Comparison of ENCODE assay signal across 13 cellular contexts in genomic region chr1:160410412-160411005, GRCh38. TPM values are rescaled to one million over a fixed set of nuclear protein-coding genes. Genes with fewer than 3 reads are reported as not detected.
A peak's percentile ranks its signal among the peaks of the same experiment; 100 is the strongest.
DNase-seq lines count a peak whose midpoint lies in the region; ATAC-seq and TF ChIP-seq lines count a peak whose summit lies in the region.
"Had no signal": no experiment of that assay in that cellular context is flagged by ENCODE, and none has a peak within 500 bp of the region (broad histone marks: within the 10 kb centered on the region; RNA-seq: fewer than 3 reads in every experiment).

No MANE protein-coding gene starts in this region.

- DNase-seq in ELF-1 (ENCODE audit: low read depth, low spot score) (peak; percentile 32), NCI-H1930 (lab: John Stamatoyannopoulos, UW) (peak; percentile 22 to 38), ecto neural progenitor cell (ENCODE audit: low spot score) (peak; percentile 94), right lobe of liver (no peak), kidney tubule cell (ENCODE audit: low spot score) (no peak)
- DNase-seq in activated naive CD4-positive, alpha-beta T cell (lab: John Stamatoyannopoulos, UW): no peak
- DNase-seq: body of pancreas, NCI-H2081, SHP77, transverse colon had no signal

- H3K36me3 ChIP-seq in mucosa of stomach (ENCODE audit: control insufficient read depth, insufficient read depth, low read length) (no peaks in the 10 kb centered on the region), right lobe of liver (no peaks in the 10 kb centered on the region)
- H3K36me3 ChIP-seq: transverse colon had no signal

- H3K9ac ChIP-seq in mucosa of stomach (ENCODE audit: low read length): peak overlapping the region; percentile 15

- no peak overlapping the region for H3K27ac ChIP-seq in right lobe of liver
- H3K27ac ChIP-seq: body of pancreas, transverse colon had no signal

- H3K9me3 ChIP-seq in mucosa of stomach (ENCODE audit: control insufficient read depth, low read length) (no peaks in the 10 kb centered on the region), right lobe of liver (no peaks in the 10 kb centered on the region)
- H3K9me3 ChIP-seq: body of pancreas, transverse colon had no signal

- H3K4me1 ChIP-seq in mucosa of stomach (ENCODE audit: control insufficient read depth, insufficient read depth, low read length): peaks cover 41% of the 10 kb centered on the region
- no peaks in the 10 kb centered on the region for H3K4me1 ChIP-seq in right lobe of liver
- H3K4me1 ChIP-seq: body of pancreas had no signal

- intact Hi-C loops in right lobe of liver (cut with DNase I): no loop called here

- no peak for ATAC-seq in GM21360 (IDR thresholded peaks at IDR 0.05; ENCODE audit: unreplicated experiment)
- ATAC-seq in right lobe of liver: no peak
- ATAC-seq: body of pancreas, esophagus mucosa had no signal

- H3K4me3 ChIP-seq in mucosa of stomach (ENCODE audit: low read length): no peak overlapping the region
- no peak overlapping the region for H3K4me3 ChIP-seq in right lobe of liver
- H3K4me3 ChIP-seq: body of pancreas, transverse colon had no signal

- no peak for TF ChIP-seq POLR2A in right lobe of liver (IDR thresholded peaks at IDR 0.05)

- 70% methylated on average over 8 of the region's 18 CpGs for WGBS in right lobe of liver (ENCODE audit: insufficient coverage, low coverage, low lambda C conversion rate, missing lambda C conversion rate)

- no peak for TF ChIP-seq CTCF in right lobe of liver (IDR thresholded peaks at IDR 0.05)

- H3K27me3 ChIP-seq in mucosa of stomach (ENCODE audit: control insufficient read depth, insufficient read depth, low read length) (no peaks in the 10 kb centered on the region), right lobe of liver (no peaks in the 10 kb centered on the region)
- H3K27me3 ChIP-seq: body of pancreas, transverse colon had no signal

RNA-seq across cellular contexts. Expression of gene VANGL2, which starts 10.1 kb away (rescaled TPM):
- total RNA-seq in right lobe of liver: under 1 TPM; 0.06 to 0.22 (median 0.12) TPM

RNA-seq across cellular contexts. Expression of gene NHLH1, which starts 43.6 kb away (rescaled TPM):
- total RNA-seq in right lobe of liver: under 1 TPM in 2 of 6 experiments, not detected in 4; 0.07 to 0.12 TPM
- total RNA-seq: body of pancreas, transverse colon had no signal

Comparison
In these comparisons a context has a peak if more than half of its experiments do, and no peak if none do; other contexts are left out.
1. DNase-seq: peak in ELF-1 (single experiment), NCI-H1930 (2 of 2) and ecto neural progenitor cell (single experiment); none in activated naive CD4-positive, alpha-beta T cell (0 of 4), right lobe of liver (0 of 3) and kidney tubule cell (single experiment).